ENCODE assay signal across 1 cellular context in the genomic region with DNA sequence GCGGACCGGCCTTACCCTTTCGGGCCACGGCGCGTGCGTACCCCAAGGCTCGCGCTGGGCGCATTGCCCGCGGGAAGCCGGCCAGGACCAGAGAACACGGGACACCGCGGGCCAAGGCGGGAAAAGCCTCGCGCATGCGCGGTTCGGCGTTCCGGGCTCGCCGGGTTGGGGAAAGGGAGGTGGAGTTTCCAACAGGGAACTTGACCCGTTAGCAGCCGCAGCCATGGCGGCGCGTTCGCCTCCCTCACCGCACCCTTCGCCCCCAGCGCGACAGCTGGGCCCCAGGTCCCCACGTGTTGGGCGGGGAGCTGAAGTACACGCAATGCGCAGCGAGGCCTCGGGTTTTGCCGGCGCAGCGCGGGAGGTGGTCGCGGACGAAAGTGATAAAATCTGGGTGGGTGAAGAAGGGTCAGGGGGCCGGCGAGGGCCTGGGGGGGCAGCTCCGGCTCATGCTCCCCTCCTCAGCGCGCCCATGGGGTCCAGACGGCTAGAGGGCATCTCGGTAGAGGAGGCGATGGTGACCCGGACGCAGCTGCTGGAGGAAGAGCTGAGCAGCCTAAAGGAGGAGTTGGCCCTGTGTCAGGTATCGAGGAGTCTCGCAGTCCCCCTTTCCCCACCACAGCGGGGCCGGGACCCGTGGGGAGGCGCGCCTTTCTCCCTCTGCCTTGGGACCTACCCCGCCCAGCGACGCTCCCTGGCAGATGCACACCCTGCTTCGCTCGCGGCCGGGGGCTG.
TF ChIP-seq lines count a peak whose summit lies in the region.

A gene with protein sequence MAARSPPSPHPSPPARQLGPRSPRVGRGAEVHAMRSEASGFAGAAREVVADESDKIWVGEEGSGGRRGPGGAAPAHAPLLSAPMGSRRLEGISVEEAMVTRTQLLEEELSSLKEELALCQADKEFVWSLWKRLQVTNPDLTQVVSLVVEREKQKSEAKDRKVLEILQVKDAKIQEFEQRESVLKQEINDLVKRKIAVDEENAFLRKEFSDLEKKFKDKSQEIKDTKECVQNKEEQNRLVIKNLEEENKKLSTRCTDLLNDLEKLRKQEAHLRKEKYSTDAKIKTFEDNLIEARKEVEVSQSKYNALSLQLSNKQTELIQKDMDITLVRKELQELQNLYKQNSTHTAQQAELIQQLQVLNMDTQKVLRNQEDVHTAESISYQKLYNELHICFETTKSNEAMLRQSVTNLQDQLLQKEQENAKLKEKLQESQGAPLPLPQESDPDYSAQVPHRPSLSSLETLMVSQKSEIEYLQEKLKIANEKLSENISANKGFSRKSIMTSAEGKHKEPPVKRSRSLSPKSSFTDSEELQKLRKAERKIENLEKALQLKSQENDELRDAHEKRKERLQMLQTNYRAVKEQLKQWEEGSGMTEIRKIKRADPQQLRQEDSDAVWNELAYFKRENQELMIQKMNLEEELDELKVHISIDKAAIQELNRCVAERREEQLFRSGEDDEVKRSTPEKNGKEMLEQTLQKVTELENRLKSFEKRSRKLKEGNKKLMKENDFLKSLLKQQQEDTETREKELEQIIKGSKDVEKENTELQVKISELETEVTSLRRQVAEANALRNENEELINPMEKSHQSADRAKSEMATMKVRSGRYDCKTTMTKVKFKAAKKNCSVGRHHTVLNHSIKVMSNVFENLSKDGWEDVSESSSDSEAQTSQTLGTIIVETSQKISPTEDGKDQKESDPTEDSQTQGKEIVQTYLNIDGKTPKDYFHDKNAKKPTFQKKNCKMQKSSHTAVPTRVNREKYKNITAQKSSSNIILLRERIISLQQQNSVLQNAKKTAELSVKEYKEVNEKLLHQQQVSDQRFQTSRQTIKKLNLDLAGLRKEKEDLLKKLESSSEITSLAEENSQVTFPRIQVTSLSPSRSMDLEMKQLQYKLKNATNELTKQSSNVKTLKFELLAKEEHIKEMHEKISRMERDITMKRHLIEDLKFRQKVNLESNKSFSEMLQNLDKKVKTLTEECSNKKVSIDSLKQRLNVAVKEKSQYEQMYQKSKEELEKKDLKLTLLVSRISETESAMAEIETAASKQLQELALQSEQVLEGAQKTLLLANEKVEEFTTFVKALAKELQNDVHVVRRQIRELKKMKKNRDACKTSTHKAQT (N-terminal part only) (plus strand): TSS at position 198 of the 735 bp plus-strand sequence. CDS start 26 bp downstream, at position 224.

TF ChIP-seq in HEK293, 187 proteins besides CTCF, POLR2A, EP300 and RAD21 (continued from another document):
- TF ChIP-seq ZBTB48 (tag by site-specific recombination; IDR thresholded peaks at IDR 0.05), result peak; percentile 88
- 0 out of 2 replicates have a peak, but pooled peaks have one; percentile 35 for TF ChIP-seq GLIS1 (tag by site-specific recombination; IDR thresholded peaks at IDR 0.05)
- peak; percentile 85 for TF ChIP-seq YY1 (tag by site-specific recombination; IDR thresholded peaks at IDR 0.05)
- peak; percentile 45 for TF ChIP-seq ZXDB (tag by site-specific recombination; IDR thresholded peaks at IDR 0.05)
- no peak for TF ChIP-seq REPIN1 (tag by site-specific recombination; IDR thresholded peaks at IDR 0.05; ENCODE audit: low read depth)
- peak; percentile 65 for TF ChIP-seq ZNF335 (tag by site-specific recombination; conservative IDR thresholded peaks at IDR 0.05)
- no peak for TF ChIP-seq SCRT1 (tag by site-specific recombination; IDR thresholded peaks at IDR 0.05; ENCODE audit: borderline replicate concordance)
- TF ChIP-seq KLF9 (tag by site-specific recombination; IDR thresholded peaks at IDR 0.05; ENCODE audit: low read depth), result peak; percentile 21; the same call in 1 of the 2 replicates
- TF ChIP-seq ZNF423 (tag by site-specific recombination; IDR thresholded peaks at IDR 0.05), result peak; percentile 54
- peak; percentile 40; the same call in 1 of the 2 replicates for TF ChIP-seq SP2 (tag by site-specific recombination; IDR thresholded peaks at IDR 0.05)
- TF ChIP-seq ZIC2 (tag by site-specific recombination; IDR thresholded peaks at IDR 0.05), result peak; percentile 25; the same call in 1 of the 2 replicates
- TF ChIP-seq, protein P1, sequence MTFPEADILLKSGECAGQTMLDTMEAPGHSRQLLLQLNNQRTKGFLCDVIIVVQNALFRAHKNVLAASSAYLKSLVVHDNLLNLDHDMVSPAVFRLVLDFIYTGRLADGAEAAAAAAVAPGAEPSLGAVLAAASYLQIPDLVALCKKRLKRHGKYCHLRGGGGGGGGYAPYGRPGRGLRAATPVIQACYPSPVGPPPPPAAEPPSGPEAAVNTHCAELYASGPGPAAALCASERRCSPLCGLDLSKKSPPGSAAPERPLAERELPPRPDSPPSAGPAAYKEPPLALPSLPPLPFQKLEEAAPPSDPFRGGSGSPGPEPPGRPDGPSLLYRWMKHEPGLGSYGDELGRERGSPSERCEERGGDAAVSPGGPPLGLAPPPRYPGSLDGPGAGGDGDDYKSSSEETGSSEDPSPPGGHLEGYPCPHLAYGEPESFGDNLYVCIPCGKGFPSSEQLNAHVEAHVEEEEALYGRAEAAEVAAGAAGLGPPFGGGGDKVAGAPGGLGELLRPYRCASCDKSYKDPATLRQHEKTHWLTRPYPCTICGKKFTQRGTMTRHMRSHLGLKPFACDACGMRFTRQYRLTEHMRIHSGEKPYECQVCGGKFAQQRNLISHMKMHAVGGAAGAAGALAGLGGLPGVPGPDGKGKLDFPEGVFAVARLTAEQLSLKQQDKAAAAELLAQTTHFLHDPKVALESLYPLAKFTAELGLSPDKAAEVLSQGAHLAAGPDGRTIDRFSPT (tag by site-specific recombination; IDR thresholded peaks at IDR 0.05), result peak; percentile 86
- peak; percentile 74 for TF ChIP-seq ZNF501 (tag by site-specific recombination; IDR thresholded peaks at IDR 0.05)
- TF ChIP-seq ZBTB17 (tag by site-specific recombination; IDR thresholded peaks at IDR 0.05), result 0 out of 2 replicates have a peak, but pooled peaks have one; percentile 19
- TF ChIP-seq, protein P2, sequence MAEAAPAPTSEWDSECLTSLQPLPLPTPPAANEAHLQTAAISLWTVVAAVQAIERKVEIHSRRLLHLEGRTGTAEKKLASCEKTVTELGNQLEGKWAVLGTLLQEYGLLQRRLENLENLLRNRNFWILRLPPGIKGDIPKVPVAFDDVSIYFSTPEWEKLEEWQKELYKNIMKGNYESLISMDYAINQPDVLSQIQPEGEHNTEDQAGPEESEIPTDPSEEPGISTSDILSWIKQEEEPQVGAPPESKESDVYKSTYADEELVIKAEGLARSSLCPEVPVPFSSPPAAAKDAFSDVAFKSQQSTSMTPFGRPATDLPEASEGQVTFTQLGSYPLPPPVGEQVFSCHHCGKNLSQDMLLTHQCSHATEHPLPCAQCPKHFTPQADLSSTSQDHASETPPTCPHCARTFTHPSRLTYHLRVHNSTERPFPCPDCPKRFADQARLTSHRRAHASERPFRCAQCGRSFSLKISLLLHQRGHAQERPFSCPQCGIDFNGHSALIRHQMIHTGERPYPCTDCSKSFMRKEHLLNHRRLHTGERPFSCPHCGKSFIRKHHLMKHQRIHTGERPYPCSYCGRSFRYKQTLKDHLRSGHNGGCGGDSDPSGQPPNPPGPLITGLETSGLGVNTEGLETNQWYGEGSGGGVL (tag by site-specific recombination; IDR thresholded peaks at IDR 0.05), result peak; percentile 69
- TF ChIP-seq GLIS2 (tag by site-specific recombination; IDR thresholded peaks at IDR 0.05), result peak; percentile 91
- TF ChIP-seq ZNF23 (tag by site-specific recombination; IDR thresholded peaks at IDR 0.05; ENCODE audit: borderline replicate concordance), result no peak
- TF ChIP-seq, protein P3, sequence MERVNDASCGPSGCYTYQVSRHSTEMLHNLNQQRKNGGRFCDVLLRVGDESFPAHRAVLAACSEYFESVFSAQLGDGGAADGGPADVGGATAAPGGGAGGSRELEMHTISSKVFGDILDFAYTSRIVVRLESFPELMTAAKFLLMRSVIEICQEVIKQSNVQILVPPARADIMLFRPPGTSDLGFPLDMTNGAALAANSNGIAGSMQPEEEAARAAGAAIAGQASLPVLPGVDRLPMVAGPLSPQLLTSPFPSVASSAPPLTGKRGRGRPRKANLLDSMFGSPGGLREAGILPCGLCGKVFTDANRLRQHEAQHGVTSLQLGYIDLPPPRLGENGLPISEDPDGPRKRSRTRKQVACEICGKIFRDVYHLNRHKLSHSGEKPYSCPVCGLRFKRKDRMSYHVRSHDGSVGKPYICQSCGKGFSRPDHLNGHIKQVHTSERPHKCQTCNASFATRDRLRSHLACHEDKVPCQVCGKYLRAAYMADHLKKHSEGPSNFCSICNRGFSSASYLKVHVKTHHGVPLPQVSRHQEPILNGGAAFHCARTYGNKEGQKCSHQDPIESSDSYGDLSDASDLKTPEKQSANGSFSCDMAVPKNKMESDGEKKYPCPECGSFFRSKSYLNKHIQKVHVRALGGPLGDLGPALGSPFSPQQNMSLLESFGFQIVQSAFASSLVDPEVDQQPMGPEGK (tag by site-specific recombination; IDR thresholded peaks at IDR 0.05), result peak; percentile 86
- TF ChIP-seq ZNF202 (tag by site-specific recombination; IDR thresholded peaks at IDR 0.05; ENCODE audit: borderline replicate concordance), result peak; percentile 42; the same call in 1 of the 2 replicates
- TF ChIP-seq KLF7 (tag by site-specific recombination; IDR thresholded peaks at IDR 0.05; ENCODE audit: borderline replicate concordance), result peak; percentile 51
- TF ChIP-seq ZNF394 (tag by site-specific recombination; IDR thresholded peaks at IDR 0.05; ENCODE audit: borderline replicate concordance), result peak; percentile 25; the same call in 1 of the 2 replicates
- TF ChIP-seq, protein P4, sequence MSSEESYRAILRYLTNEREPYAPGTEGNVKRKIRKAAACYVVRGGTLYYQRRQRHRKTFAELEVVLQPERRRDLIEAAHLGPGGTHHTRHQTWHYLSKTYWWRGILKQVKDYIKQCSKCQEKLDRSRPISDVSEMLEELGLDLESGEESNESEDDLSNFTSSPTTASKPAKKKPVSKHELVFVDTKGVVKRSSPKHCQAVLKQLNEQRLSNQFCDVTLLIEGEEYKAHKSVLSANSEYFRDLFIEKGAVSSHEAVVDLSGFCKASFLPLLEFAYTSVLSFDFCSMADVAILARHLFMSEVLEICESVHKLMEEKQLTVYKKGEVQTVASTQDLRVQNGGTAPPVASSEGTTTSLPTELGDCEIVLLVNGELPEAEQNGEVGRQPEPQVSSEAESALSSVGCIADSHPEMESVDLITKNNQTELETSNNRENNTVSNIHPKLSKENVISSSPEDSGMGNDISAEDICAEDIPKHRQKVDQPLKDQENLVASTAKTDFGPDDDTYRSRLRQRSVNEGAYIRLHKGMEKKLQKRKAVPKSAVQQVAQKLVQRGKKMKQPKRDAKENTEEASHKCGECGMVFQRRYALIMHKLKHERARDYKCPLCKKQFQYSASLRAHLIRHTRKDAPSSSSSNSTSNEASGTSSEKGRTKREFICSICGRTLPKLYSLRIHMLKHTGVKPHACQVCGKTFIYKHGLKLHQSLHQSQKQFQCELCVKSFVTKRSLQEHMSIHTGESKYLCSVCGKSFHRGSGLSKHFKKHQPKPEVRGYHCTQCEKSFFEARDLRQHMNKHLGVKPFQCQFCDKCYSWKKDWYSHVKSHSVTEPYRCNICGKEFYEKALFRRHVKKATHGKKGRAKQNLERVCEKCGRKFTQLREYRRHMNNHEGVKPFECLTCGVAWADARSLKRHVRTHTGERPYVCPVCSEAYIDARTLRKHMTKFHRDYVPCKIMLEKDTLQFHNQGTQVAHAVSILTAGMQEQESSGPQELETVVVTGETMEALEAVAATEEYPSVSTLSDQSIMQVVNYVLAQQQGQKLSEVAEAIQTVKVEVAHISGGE (tag by site-specific recombination; conservative IDR thresholded peaks at IDR 0.05; ENCODE audit: low read depth), result peak; percentile 67
TF ChIP-seq in HEK293: peak in this region for 47.
